8 cellular contexts compared by ENCODE assay signal in the genomic region with DNA sequence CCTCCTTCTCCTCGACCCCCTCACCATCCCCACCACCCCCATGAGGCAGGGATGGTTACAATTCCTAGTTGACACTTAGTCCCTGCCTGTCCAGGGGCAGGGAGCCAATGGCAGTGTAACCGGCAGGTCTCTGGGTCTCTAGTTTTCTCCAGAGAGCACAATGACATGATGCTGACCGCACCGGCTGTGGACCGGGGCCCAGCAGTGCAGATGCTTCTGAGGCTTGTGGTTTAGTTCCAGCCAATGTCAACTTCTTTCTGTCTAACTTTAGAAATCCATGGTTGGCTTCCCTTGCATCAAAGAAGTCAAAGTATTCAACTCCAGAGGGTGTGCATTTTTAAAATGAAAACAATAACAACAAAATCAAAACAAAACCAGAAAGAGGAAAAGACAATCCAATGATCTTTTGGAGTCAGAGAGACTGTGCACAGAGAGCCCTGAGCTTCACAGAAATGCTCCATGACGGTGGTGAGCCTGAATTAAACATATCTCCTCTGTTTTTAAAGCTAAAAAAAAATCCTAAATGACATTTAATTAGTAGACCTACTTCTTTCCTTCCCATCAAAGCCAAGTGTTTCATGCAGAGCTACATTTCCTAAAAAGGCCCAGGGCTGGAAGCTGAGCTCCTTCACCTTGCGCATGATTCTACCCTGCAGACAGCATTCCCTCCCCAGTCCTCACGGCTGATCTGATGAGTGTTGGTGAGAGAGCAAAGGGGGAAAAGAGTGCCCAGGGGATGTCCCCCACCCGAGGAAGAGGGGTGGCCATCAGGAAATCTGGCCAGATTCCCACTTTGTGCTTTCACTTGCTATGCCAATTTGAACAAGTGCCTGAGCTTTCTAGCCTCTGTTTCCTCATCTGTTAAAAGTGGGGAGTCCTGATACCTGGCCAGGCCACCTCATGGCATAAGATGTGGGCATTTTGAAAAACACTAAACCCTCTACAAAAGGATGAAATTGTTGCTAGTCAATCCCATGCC.
DNase-seq lines count a peak whose midpoint lies in the region; ATAC-seq and TF ChIP-seq lines count a peak whose summit lies in the region.
"Had no signal": no experiment of that assay in that cellular context is flagged by ENCODE, and none has a peak within 500 bp of the region (broad histone marks: within the 10 kb centered on the region; RNA-seq: fewer than 3 reads in every experiment).

No MANE protein-coding gene starts in this region.

- H3K9me3 ChIP-seq in tibial artery = no peaks in the 10 kb centered on the region

- H3K36me3 ChIP-seq in tibial artery = no peaks in the 10 kb centered on the region

- ATAC-seq in GM21367 (IDR thresholded peaks at IDR 0.05; ENCODE audit: unreplicated experiment) = peak; percentile 57
- ATAC-seq: left colon had no signal

- no peak for TF ChIP-seq CTCF in tibial artery (IDR thresholded peaks at IDR 0.05)

- H3K27me3 ChIP-seq in tibial artery = no peaks in the 10 kb centered on the region

- intact Hi-C loops in tibial artery (cut with DNase I; ENCODE audit: low total_unique reads) = loop anchor here (5.0 kb wide), 1 partner anchor 56 kb away; no protein-coding TSS in a partner anchor

- DNase-seq in NOMO-1 treated with dmso at 0.1 percent for 144 hours (lab: John Stamatoyannopoulos, UW; ENCODE audit: unreplicated experiment) (peak; percentile 38), glomerular visceral epithelial cell (ENCODE audit: extremely low spot score) (peak; percentile 71), tibial artery (peak; percentile 75 to 84), cerebellum (ENCODE audit: low spot score) (no peak), CD1c-positive myeloid dendritic cell (ENCODE audit: extremely low spot score) (no peak)
- no peak for DNase-seq in stimulated activated CD4-positive, alpha-beta T cell treated with anti-CD3 and anti-CD28 coated beads, Interleukin-1b, Interleukin-23, amount 100 ng/mL, for 48 hours

- no peak overlapping the region for H3K4me3 ChIP-seq in tibial artery

- peaks cover 0 to 39% (median 25%) of the 10 kb centered on the region in 4 donors for H3K4me1 ChIP-seq in tibial artery

- H3K27ac ChIP-seq in tibial artery = peak overlapping the region; percentile 31 to 47

Comparison
In these comparisons a context has a peak if more than half of its experiments do, and no peak if none do; other contexts are left out.
1. DNase-seq: peak in NOMO-1 treated with dmso at 0.1 percent for 144 hours (single experiment), glomerular visceral epithelial cell (single experiment) and tibial artery (2 of 2); none in cerebellum (single experiment), stimulated activated CD4-positive, alpha-beta T cell treated with anti-CD3 and anti-CD28 coated beads, Interleukin-1b, Interleukin-23, amount 100 ng/mL, for 48 hours (single experiment) and CD1c-positive myeloid dendritic cell (single experiment).